In genomic region chr5:96765043-96765442, GRCh38 we compare ENCODE assay signal across 31 cellular contexts. TPM values are rescaled to one million over a fixed set of nuclear protein-coding genes. Genes with fewer than 3 reads are reported as not detected.
DNase-seq lines count a peak whose midpoint lies in the region; ATAC-seq and TF ChIP-seq lines count a peak whose summit lies in the region.
"Had no signal": no experiment of that assay in that cellular context is flagged by ENCODE, and none has a peak within 500 bp of the region (broad histone marks: within the 10 kb centered on the region; RNA-seq: fewer than 3 reads in every experiment).

No MANE protein-coding gene starts in this region.

- H3K27me3 Mint-ChIP-seq in activated T-cell treated with anti-CD3 and anti-CD28 coated beads, Interleukin-2, amount 50 U/mL, for 24 hours: no peaks in the 10 kb centered on the region
- no peaks in the 10 kb centered on the region for H3K27me3 Mint-ChIP-seq in activated CD8-positive, alpha-beta T cell treated with anti-CD3 and anti-CD28 coated beads for 36 hours
- no peaks in the 10 kb centered on the region for H3K27me3 Mint-ChIP-seq in stimulated activated memory B cell treated with anti-CD40 and anti-IgM and Interleukin-4, amounts not matched to agents 10 μg/mL and 1 μg/mL and 100 μg/mL, for 72 hours
- H3K27me3 Mint-ChIP-seq: activated CD8-positive, alpha-beta memory T cell treated with anti-CD3 and anti-CD28 coated beads, Interleukin-2, amount 10 ng/mL, durations not matched to agents 7 days and 5 days; stimulated activated naive CD8-positive, alpha-beta T cell treated with anti-CD3 and anti-CD28 coated beads, Interleukin-15, Interleukin-2, amounts not matched to agents 100 ng/mL and 50 ng/mL, for 24 hours had no signal

- no peaks in the 10 kb centered on the region for H3K4me1 ChIP-seq in effector memory CD4-positive, alpha-beta T cell (ENCODE audit: control insufficient read depth, insufficient read depth, low read length, poor library complexity, severe bottlenecking)
- H3K4me1 ChIP-seq: lower lobe of right lung, SJCRH30, testis had no signal

- H3K27ac ChIP-seq in effector memory CD4-positive, alpha-beta T cell (ENCODE audit: insufficient read depth, low read length, poor library complexity, severe bottlenecking): no peak overlapping the region
- H3K27ac ChIP-seq: brain microvascular endothelial cell, C4-2B, epithelial cell of prostate, GM23248, lower lobe of right lung, SJCRH30, skin epidermis, testis, WERI-Rb-1 had no signal

- H3K4me3 Mint-ChIP-seq in activated T-cell treated with anti-CD3 and anti-CD28 coated beads, Interleukin-2, amount 50 U/mL, for 24 hours: no peak overlapping the region
- H3K4me3 Mint-ChIP-seq in activated CD8-positive, alpha-beta T cell treated with anti-CD3 and anti-CD28 coated beads for 36 hours: no peak overlapping the region
- no peak overlapping the region for H3K4me3 Mint-ChIP-seq in stimulated activated memory B cell treated with anti-CD40 and anti-IgM and Interleukin-4, amounts not matched to agents 10 μg/mL and 1 μg/mL and 100 μg/mL, for 72 hours
- H3K4me3 Mint-ChIP-seq: activated CD8-positive, alpha-beta memory T cell treated with anti-CD3 and anti-CD28 coated beads, Interleukin-2, amount 10 ng/mL, durations not matched to agents 7 days and 5 days; nephron progenitor cell; stimulated activated naive CD8-positive, alpha-beta T cell treated with anti-CD3 and anti-CD28 coated beads, Interleukin-15, Interleukin-2, amounts not matched to agents 100 ng/mL and 50 ng/mL, for 24 hours had no signal

- H3K9me3 ChIP-seq in effector memory CD4-positive, alpha-beta T cell (ENCODE audit: control insufficient read depth, low read length): no peaks in the 10 kb centered on the region
- H3K9me3 ChIP-seq: lower lobe of right lung, SJCRH30, testis had no signal

- no peaks in the 10 kb centered on the region for H3K27me3 ChIP-seq in effector memory CD4-positive, alpha-beta T cell (replicated peaks; ENCODE audit: control insufficient read depth, insufficient read depth, low read length, poor library complexity, severe bottlenecking)
- H3K27me3 ChIP-seq: brain microvascular endothelial cell, SJCRH30, testis had no signal

- no peaks in the 10 kb centered on the region for H3K4me1 Mint-ChIP-seq in activated T-cell treated with anti-CD3 and anti-CD28 coated beads, Interleukin-2, amount 50 U/mL, for 24 hours (ENCODE audit: low read depth)
- peaks cover 2% of the 10 kb centered on the region for H3K4me1 Mint-ChIP-seq in activated CD8-positive, alpha-beta T cell treated with anti-CD3 and anti-CD28 coated beads for 36 hours (ENCODE audit: low read depth)
- H3K4me1 Mint-ChIP-seq in stimulated activated memory B cell treated with anti-CD40 and anti-IgM and Interleukin-4, amounts not matched to agents 10 μg/mL and 1 μg/mL and 100 μg/mL, for 72 hours: no peaks in the 10 kb centered on the region
- H3K4me1 Mint-ChIP-seq: activated CD8-positive, alpha-beta memory T cell treated with anti-CD3 and anti-CD28 coated beads, Interleukin-2, amount 10 ng/mL, durations not matched to agents 7 days and 5 days had no signal

- peak overlapping the region; percentile 73 for H3K27ac Mint-ChIP-seq in activated T-cell treated with anti-CD3 and anti-CD28 coated beads, Interleukin-2, amount 50 U/mL, for 24 hours
- peak overlapping the region; percentile 17 for H3K27ac Mint-ChIP-seq in activated CD8-positive, alpha-beta T cell treated with anti-CD3 and anti-CD28 coated beads for 36 hours
- H3K27ac Mint-ChIP-seq in stimulated activated memory B cell treated with anti-CD40 and anti-IgM and Interleukin-4, amounts not matched to agents 10 μg/mL and 1 μg/mL and 100 μg/mL, for 72 hours: peak overlapping the region; percentile 65
- H3K27ac Mint-ChIP-seq: activated CD8-positive, alpha-beta memory T cell treated with anti-CD3 and anti-CD28 coated beads, Interleukin-2, amount 10 ng/mL, durations not matched to agents 7 days and 5 days; stimulated activated naive CD8-positive, alpha-beta T cell treated with anti-CD3 and anti-CD28 coated beads, Interleukin-15, Interleukin-2, amounts not matched to agents 100 ng/mL and 50 ng/mL, for 24 hours had no signal

- CTCF ChIA-PET in activated CD8-positive, alpha-beta T cell treated with anti-CD3 and anti-CD28 coated beads for 36 hours (lab: Charles Lee): no interaction called here

- no peak for ATAC-seq in activated CD8-positive, alpha-beta T cell treated with anti-CD3 and anti-CD28 coated beads for 36 hours
- ATAC-seq in left lobe of liver: peak; percentile 66
- ATAC-seq in stimulated activated memory B cell treated with anti-CD40 and anti-IgM and Interleukin-4, amounts not matched to agents 10 μg/mL and 1 μg/mL and 100 μg/mL, for 72 hours: no peak
- ATAC-seq in HG02870 (IDR thresholded peaks at IDR 0.05; ENCODE audit: unreplicated experiment): no peak
- ATAC-seq: activated CD8-positive, alpha-beta memory T cell treated with anti-CD3 and anti-CD28 coated beads, Interleukin-2, amount 10 ng/mL, durations not matched to agents 7 days and 5 days; lower lobe of right lung had no signal

- no peaks in the 10 kb centered on the region for H3K9me3 Mint-ChIP-seq in activated T-cell treated with anti-CD3 and anti-CD28 coated beads, Interleukin-2, amount 50 U/mL, for 24 hours
- H3K9me3 Mint-ChIP-seq in activated CD8-positive, alpha-beta T cell treated with anti-CD3 and anti-CD28 coated beads for 36 hours: no peaks in the 10 kb centered on the region
- no peaks in the 10 kb centered on the region for H3K9me3 Mint-ChIP-seq in stimulated activated memory B cell treated with anti-CD40 and anti-IgM and Interleukin-4, amounts not matched to agents 10 μg/mL and 1 μg/mL and 100 μg/mL, for 72 hours
- H3K9me3 Mint-ChIP-seq: nephron progenitor cell; stimulated activated naive CD8-positive, alpha-beta T cell treated with anti-CD3 and anti-CD28 coated beads, Interleukin-15, Interleukin-2, amounts not matched to agents 100 ng/mL and 50 ng/mL, for 24 hours had no signal

- H3K36me3 Mint-ChIP-seq in activated T-cell treated with anti-CD3 and anti-CD28 coated beads, Interleukin-2, amount 50 U/mL, for 24 hours (ENCODE audit: low read depth): peaks cover 81% of the 10 kb centered on the region
- peaks cover 22% of the 10 kb centered on the region for H3K36me3 Mint-ChIP-seq in activated CD8-positive, alpha-beta T cell treated with anti-CD3 and anti-CD28 coated beads for 36 hours (ENCODE audit: low read depth)
- peaks cover 38% of the 10 kb centered on the region for H3K36me3 Mint-ChIP-seq in stimulated activated memory B cell treated with anti-CD40 and anti-IgM and Interleukin-4, amounts not matched to agents 10 μg/mL and 1 μg/mL and 100 μg/mL, for 72 hours

- no peak for TF ChIP-seq CTCF in activated CD8-positive, alpha-beta T cell treated with anti-CD3 and anti-CD28 coated beads for 36 hours (IDR thresholded peaks at IDR 0.05)

- no peak overlapping the region for H3K4me3 ChIP-seq in effector memory CD4-positive, alpha-beta T cell (ENCODE audit: insufficient read depth, low read depth, low read length, poor library complexity, severe bottlenecking)
- H3K4me3 ChIP-seq: GM23248, lower lobe of right lung, SJCRH30, skin epidermis, testis had no signal

- POLR2A ChIA-PET in activated CD8-positive, alpha-beta T cell treated with anti-CD3 and anti-CD28 coated beads for 36 hours (lab: Charles Lee): no interaction called here

- intact Hi-C loops in activated CD8-positive, alpha-beta T cell treated with anti-CD3 and anti-CD28 coated beads for 36 hours (cut with micrococcal nuclease): no loop called here

- no peak for DNase-seq in activated T-cell treated with anti-CD3 and anti-CD28 coated beads, Interleukin-2, amount 50 U/mL, for 24 hours
- DNase-seq in activated T-cell treated with anti-CD3 and anti-CD28 coated beads for 4 hours (no peak), left lobe of liver (ENCODE audit: low spot score) (no peak)
- no peak for DNase-seq in activated CD8-positive, alpha-beta T cell treated with anti-CD3 and anti-CD28 coated beads for 36 hours
- no peak for DNase-seq in effector memory CD4-positive, alpha-beta T cell
- DNase-seq in stimulated activated CD4-positive, alpha-beta T cell treated with anti-CD3 and anti-CD28 coated beads, Interleukin-4, amount 100 ng/mL, for 1 hour: no peak
- DNase-seq: 8988T; activated CD4-positive, alpha-beta T cell treated with anti-CD3 and anti-CD28 coated beads, Interleukin-2, amount 50 U/mL, for 1 hour; activated CD8-positive, alpha-beta memory T cell treated with anti-CD3 and anti-CD28 coated beads, Interleukin-2, amount 10 ng/mL, durations not matched to agents 7 days and 5 days; activated naive CD4-positive, alpha-beta T cell treated with Interleukin-2 at 50 U/mL for 16 hours; amygdala; brain microvascular endothelial cell; EL; GM23248; lower lobe of right lung; NCI-H1048; NCI-H1694; NCI-H446; NCI-H774; nephron progenitor cell; SJCRH30; SW 1271; T1000; testis; WERI-Rb-1 had no signal

- H3K36me3 ChIP-seq in effector memory CD4-positive, alpha-beta T cell (ENCODE audit: control insufficient read depth, insufficient read depth, low read length): peaks cover 85% of the 10 kb centered on the region

RNA-seq across cellular contexts. Expression of gene ERAP1, which starts 42.7 kb away (rescaled TPM):
- 10 to 100 TPM; 60.1 to 62.3 TPM for total RNA-seq in activated CD8-positive, alpha-beta T cell treated with anti-CD3 and anti-CD28 coated beads for 36 hours
- 33.5 TPM for total RNA-seq in left lobe of liver

Comparison
In these comparisons a context has a peak if more than half of its experiments do, and no peak if none do; other contexts are left out.
1. H3K27ac Mint-ChIP-seq: peak in every context shown above with its lines; median percentile 73 in activated T-cell treated with anti-CD3 and anti-CD28 coated beads, Interleukin-2, amount 50 U/mL, for 24 hours; 65 in stimulated activated memory B cell treated with anti-CD40 and anti-IgM and Interleukin-4, amounts not matched to agents 10 μg/mL and 1 μg/mL and 100 μg/mL, for 72 hours; 17 in activated CD8-positive, alpha-beta T cell treated with anti-CD3 and anti-CD28 coated beads for 36 hours.